ENCODE assay signal across 1 cellular context in genomic region chr1:210739627-210740026, GRCh38.
TF ChIP-seq lines count a peak whose summit lies in the region.

No MANE protein-coding gene starts in this region.

TF ChIP-seq in HCT116, 20 proteins besides CTCF, POLR2A, EP300 and RAD21 (continued from another document):
- TF ChIP-seq, protein P1, sequence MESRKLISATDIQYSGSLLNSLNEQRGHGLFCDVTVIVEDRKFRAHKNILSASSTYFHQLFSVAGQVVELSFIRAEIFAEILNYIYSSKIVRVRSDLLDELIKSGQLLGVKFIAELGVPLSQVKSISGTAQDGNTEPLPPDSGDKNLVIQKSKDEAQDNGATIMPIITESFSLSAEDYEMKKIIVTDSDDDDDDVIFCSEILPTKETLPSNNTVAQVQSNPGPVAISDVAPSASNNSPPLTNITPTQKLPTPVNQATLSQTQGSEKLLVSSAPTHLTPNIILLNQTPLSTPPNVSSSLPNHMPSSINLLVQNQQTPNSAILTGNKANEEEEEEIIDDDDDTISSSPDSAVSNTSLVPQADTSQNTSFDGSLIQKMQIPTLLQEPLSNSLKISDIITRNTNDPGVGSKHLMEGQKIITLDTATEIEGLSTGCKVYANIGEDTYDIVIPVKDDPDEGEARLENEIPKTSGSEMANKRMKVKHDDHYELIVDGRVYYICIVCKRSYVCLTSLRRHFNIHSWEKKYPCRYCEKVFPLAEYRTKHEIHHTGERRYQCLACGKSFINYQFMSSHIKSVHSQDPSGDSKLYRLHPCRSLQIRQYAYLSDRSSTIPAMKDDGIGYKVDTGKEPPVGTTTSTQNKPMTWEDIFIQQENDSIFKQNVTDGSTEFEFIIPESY (IDR thresholded peaks at IDR 0.05; ENCODE audit: extremely low read depth, insufficient replicate concordance, low read length): no peak
